9 cellular contexts compared by ENCODE assay signal in genomic region chr2:112706170-112706664, GRCh38. TPM values are rescaled to one million over a fixed set of nuclear protein-coding genes. Genes with fewer than 3 reads are reported as not detected.
DNase-seq lines count a peak whose midpoint lies in the region; ATAC-seq and TF ChIP-seq lines count a peak whose summit lies in the region.
"Had no signal": no experiment of that assay in that cellular context is flagged by ENCODE, and none has a peak within 500 bp of the region (broad histone marks: within the 10 kb centered on the region; RNA-seq: fewer than 3 reads in every experiment).

No MANE protein-coding gene starts in this region.

- H3K4me3 ChIP-seq in fibroblast of lung (replicated peaks in 1 of 4; ENCODE audit: control extremely low read depth in 1 of 4, insufficient read depth in 1 of 4, low read depth in 3 of 4, low read length in 4 of 4) (no peak overlapping the region), left ventricle myocardium inferior (no peak overlapping the region), colonic mucosa (no peak overlapping the region)

- ATAC-seq in GM21825 (IDR thresholded peaks at IDR 0.05; ENCODE audit: unreplicated experiment), result peak; percentile 50

- H3K4me1 ChIP-seq in fibroblast of lung (ENCODE audit: control insufficient read depth, extremely low read depth, insufficient read depth, low read length) (no peaks in the 10 kb centered on the region), left ventricle myocardium inferior (no peaks in the 10 kb centered on the region), colonic mucosa (no peaks in the 10 kb centered on the region)

- no peaks in the 10 kb centered on the region for H4K20me1 ChIP-seq in fibroblast of lung (ENCODE audit: control insufficient read depth, extremely low read depth, insufficient read depth, low read length)

- H3K9ac ChIP-seq in fibroblast of lung (ENCODE audit: insufficient read depth, low read length), result no peak overlapping the region
- no peak overlapping the region for H3K9ac ChIP-seq in colonic mucosa (ENCODE audit: low read depth in 2 of 2, low read length in 2 of 2)

- H3K4me2 ChIP-seq in fibroblast of lung (ENCODE audit: extremely low read depth, insufficient read depth, low read length), result no peak overlapping the region

- intact Hi-C loops in left ventricle myocardium inferior (cut with micrococcal nuclease) (no loop called here), colonic mucosa (cut with DNase I) (no loop called here)

- no peaks in the 10 kb centered on the region for H3K36me3 ChIP-seq in fibroblast of lung (ENCODE audit: control insufficient read depth, insufficient read depth, low read length)
- H3K36me3 ChIP-seq in left ventricle myocardium inferior, result no peaks in the 10 kb centered on the region
- no peaks in the 10 kb centered on the region for H3K36me3 ChIP-seq in colonic mucosa

- H3K27me3 ChIP-seq in fibroblast of lung (ENCODE audit: control insufficient read depth, insufficient read depth, low read length), result no peaks in the 10 kb centered on the region
- peaks cover 65% of the 10 kb centered on the region for H3K27me3 ChIP-seq in left ventricle myocardium inferior (ENCODE audit: low read depth)
- H3K27me3 ChIP-seq in colonic mucosa, result no peaks in the 10 kb centered on the region

- H2AFZ ChIP-seq in fibroblast of lung (ENCODE audit: low read length), result peak overlapping the region; percentile 5

- H3K9me3 ChIP-seq in fibroblast of lung (ENCODE audit: control insufficient read depth, insufficient read depth, low read depth, low read length) (no peaks in the 10 kb centered on the region), left ventricle myocardium inferior (replicated peaks) (no peaks in the 10 kb centered on the region), colonic mucosa (no peaks in the 10 kb centered on the region)

- H3K27ac ChIP-seq in fibroblast of lung (ENCODE audit: insufficient read depth, low read length) (no peak overlapping the region), left ventricle myocardium inferior (replicated peaks) (no peak overlapping the region), colonic mucosa (no peak overlapping the region)

- DNase-seq in AML-193 (lab: John Stamatoyannopoulos, UW) (peak; percentile 29 to 34), SW480 (ENCODE audit: low spot score) (peak; percentile 75), fibroblast of lung (ENCODE audit: low read depth in 2 of 2) (peak; percentile 17 to 97), NCI-H748 treated with DMSO at 0.1 percent for 48 hours (lab: John Stamatoyannopoulos, UW) (no peak), GM19238 (ENCODE audit: insufficient read length, low spot score) (no peak), left ventricle myocardium inferior (no peak), colonic mucosa (no peak)

- no peaks in the 10 kb centered on the region for H3K79me2 ChIP-seq in fibroblast of lung (ENCODE audit: control insufficient read depth, insufficient read depth, low read length)

- no peak for TF ChIP-seq CTCF in fibroblast of lung (conservative IDR thresholded peaks at IDR 0.05 in 1 of 2, IDR thresholded peaks at IDR 0.05 in 1 of 2; ENCODE audit: low read depth in 1 of 2, low read length in 2 of 2)
- no peak for TF ChIP-seq CTCF in left ventricle myocardium inferior (IDR thresholded peaks at IDR 0.05; ENCODE audit: borderline replicate concordance)
- no peak for TF ChIP-seq CTCF in colonic mucosa (IDR thresholded peaks at IDR 0.05)

RNA-seq across cellular contexts. Expression of gene NT5DC4, which starts 14.6 kb away (rescaled TPM):
- total RNA-seq in fibroblast of lung (not detected in 2 replicates), left ventricle myocardium inferior (not detected), colonic mucosa (not detected)
- polyA plus RNA-seq in fibroblast of lung, result not detected in 2 replicates
- polyA plus RNA-seq in fibroblast of lung (2012), result not detected in 2 replicates
- polyA minus RNA-seq in fibroblast of lung (ENCODE audit: low replicate concordance), result not detected in 2 replicates
- total RNA-seq: myocyte had no signal

RNA-seq across cellular contexts. Expression of gene CKAP2L, which starts 58.2 kb away (rescaled TPM):
- total RNA-seq in fibroblast of lung (0.26 and 3.0 TPM in 2 replicates), left ventricle myocardium inferior (0.38 TPM), colonic mucosa (10 to 100 TPM in 1 of 2 donors, 1 to 10 TPM in 1; 6.4 to 13.5 TPM)
- 4.4 and 14.5 TPM in 2 replicates for polyA plus RNA-seq in fibroblast of lung
- 2.9 and 11.9 TPM in 2 replicates for polyA plus RNA-seq in fibroblast of lung (2012)
- polyA minus RNA-seq in fibroblast of lung (ENCODE audit: low replicate concordance), result 2.7 TPM in 1 of 2 replicates, not detected in the other

Comparison
In these comparisons a context has a peak if more than half of its experiments do, and no peak if none do; other contexts are left out.
1. DNase-seq: peak in AML-193 (2 of 2), SW480 (single experiment) and fibroblast of lung (2 of 2); none in NCI-H748 treated with DMSO at 0.1 percent for 48 hours (single experiment), GM19238 (single experiment), left ventricle myocardium inferior (single experiment) and colonic mucosa (single experiment).